In genomic region chr16:20904507-20905079, GRCh38 we compare ENCODE assay signal across 1 cellular context.
TF ChIP-seq lines count a peak whose summit lies in the region.

No MANE protein-coding gene starts in this region.

TF ChIP-seq in GM12878, 131 proteins besides CTCF, POLR2A, EP300 and RAD21 (continued from another document and continues in another):
- TF ChIP-seq PRDM15 (CRISPR knock-in tag; IDR thresholded peaks at IDR 0.05): no peak
- no peak for TF ChIP-seq PML (IDR thresholded peaks at IDR 0.05; ENCODE audit: low read length)
- no peak for TF ChIP-seq BACH1 (IDR thresholded peaks at IDR 0.05; ENCODE audit: borderline replicate concordance)
- TF ChIP-seq IKZF2 (IDR thresholded peaks at IDR 0.05): peak; percentile 99
- TF ChIP-seq ZZZ3 (IDR thresholded peaks at IDR 0.05; ENCODE audit: control insufficient read depth, insufficient read length, low read depth): no peak
- no peak for TF ChIP-seq PAX5 (IDR thresholded peaks at IDR 0.05; ENCODE audit: borderline replicate concordance, low read depth, low read length)
- TF ChIP-seq ZNF274 (IDR thresholded peaks at IDR 0.05; ENCODE audit: insufficient read depth, insufficient read length): no peak
- TF ChIP-seq ZBTB11 (CRISPR knock-in tag; IDR thresholded peaks at IDR 0.05): no peak
- no peak for TF ChIP-seq USF1 (IDR thresholded peaks at IDR 0.05; ENCODE audit: borderline replicate concordance, extremely low read length, insufficient read depth, low read depth, low read length)
- no peak for TF ChIP-seq NFYA (IDR thresholded peaks at IDR 0.05; ENCODE audit: borderline replicate concordance, low read depth, low read length)
- no peak for TF ChIP-seq CBX5 (IDR thresholded peaks at IDR 0.05; ENCODE audit: low read depth)
- TF ChIP-seq TCF12 (IDR thresholded peaks at IDR 0.05; ENCODE audit: low read depth, low read length): no peak
- no peak for TF ChIP-seq CUX1 (IDR thresholded peaks at IDR 0.05; ENCODE audit: insufficient replicate concordance, low read depth, low read length)
- TF ChIP-seq NR2C2 (IDR thresholded peaks at IDR 0.05; ENCODE audit: borderline replicate concordance, control insufficient read depth, insufficient read length, low read depth): no peak
- TF ChIP-seq MXI1 (IDR thresholded peaks at IDR 0.05; ENCODE audit: low read depth, low read length): no peak
- TF ChIP-seq RFX5 (IDR thresholded peaks at IDR 0.05; ENCODE audit: low read depth, low read length): no peak
- 0 out of 2 replicates have a peak, but pooled peaks have one; percentile 67 for TF ChIP-seq TBL1XR1 (IDR thresholded peaks at IDR 0.05; ENCODE audit: low read depth, low read length)
- TF ChIP-seq FOXM1 (IDR thresholded peaks at IDR 0.05; ENCODE audit: low read depth, low read length): no peak
- TF ChIP-seq BMI1 (IDR thresholded peaks at IDR 0.05; ENCODE audit: borderline replicate concordance): peak; percentile 71; the same call in 1 of the 2 replicates
- no peak; the same call in 1 of the 2 replicates for TF ChIP-seq JUNB (IDR thresholded peaks at IDR 0.05)
- TF ChIP-seq SMAD5 (IDR thresholded peaks at IDR 0.05; ENCODE audit: low read depth): no peak
- no peak for TF ChIP-seq ZNF384 (IDR thresholded peaks at IDR 0.05; ENCODE audit: borderline replicate concordance, low read depth, low read length)
- no peak for TF ChIP-seq POLR2AphosphoS5 (IDR thresholded peaks at IDR 0.05; ENCODE audit: low read length)
- no peak for TF ChIP-seq STAT1 (conservative IDR thresholded peaks at IDR 0.05)
- TF ChIP-seq IRF3 (IDR thresholded peaks at IDR 0.05): no peak
- TF ChIP-seq ZBED1 (IDR thresholded peaks at IDR 0.05; ENCODE audit: borderline replicate concordance): no peak
- no peak for TF ChIP-seq KDM1A (IDR thresholded peaks at IDR 0.05; ENCODE audit: borderline replicate concordance)
- TF ChIP-seq RB1 (IDR thresholded peaks at IDR 0.05; ENCODE audit: borderline replicate concordance): no peak
- TF ChIP-seq REST (IDR thresholded peaks at IDR 0.05; ENCODE audit: low read depth, low read length): no peak
- no peak for TF ChIP-seq MYC (IDR thresholded peaks at IDR 0.05; ENCODE audit: insufficient read depth, insufficient read length, insufficient replicate concordance, low read length, severe bottlenecking)
- TF ChIP-seq BHLHE40 (IDR thresholded peaks at IDR 0.05; ENCODE audit: borderline replicate concordance in 1 of 2, low read depth in 2 of 2, low read length in 1 of 2): peak; percentile 87 to 90
- TF ChIP-seq MYB (IDR thresholded peaks at IDR 0.05; ENCODE audit: borderline replicate concordance, low read depth, low read length): no peak
- TF ChIP-seq ELK1 (IDR thresholded peaks at IDR 0.05; ENCODE audit: low read depth, low read length): no peak
- no peak for TF ChIP-seq SREBF1 (IDR thresholded peaks at IDR 0.05; ENCODE audit: low read length)
- no peak for TF ChIP-seq CEBPB (IDR thresholded peaks at IDR 0.05; ENCODE audit: borderline replicate concordance in 1 of 2, low read depth in 2 of 2, low read length in 2 of 2)
- TF ChIP-seq ASH2L (IDR thresholded peaks at IDR 0.05; ENCODE audit: borderline replicate concordance, low read depth): no peak
- TF ChIP-seq RELB (IDR thresholded peaks at IDR 0.05; ENCODE audit: low read depth): peak; percentile 86
- TF ChIP-seq SIN3A (IDR thresholded peaks at IDR 0.05; ENCODE audit: low read depth, low read length): no peak
- no peak for TF ChIP-seq ZSCAN29 (IDR thresholded peaks at IDR 0.05)
